16 cellular contexts compared by ENCODE assay signal in the genomic region with DNA sequence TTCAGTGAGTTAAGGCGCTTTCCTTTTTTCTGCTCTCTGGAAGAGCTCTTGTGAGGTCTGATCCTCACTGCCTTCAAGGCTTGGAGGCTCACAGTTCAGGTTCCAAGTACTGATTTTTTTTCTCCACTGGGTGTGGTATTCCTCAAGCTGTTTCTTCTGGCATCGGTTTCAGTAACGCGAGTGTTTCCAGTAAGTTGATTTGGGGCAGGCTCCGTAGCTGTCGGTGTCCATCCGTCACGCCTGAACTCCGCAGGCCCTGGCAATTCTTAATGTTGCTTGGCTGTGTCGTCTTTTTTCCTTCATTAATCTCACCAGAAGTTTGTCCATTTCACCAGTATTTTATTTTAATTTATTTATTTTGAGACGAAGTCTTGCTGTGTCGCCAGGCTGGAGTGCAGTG. TPM values are rescaled to one million over a fixed set of nuclear protein-coding genes. Genes with fewer than 3 reads are reported as not detected.
DNase-seq lines count a peak whose midpoint lies in the region; TF ChIP-seq lines count a peak whose summit lies in the region.
"Had no signal": no experiment of that assay in that cellular context is flagged by ENCODE, and none has a peak within 500 bp of the region (broad histone marks: within the 10 kb centered on the region; RNA-seq: fewer than 3 reads in every experiment).

No MANE protein-coding gene starts in this region.

- H3K9me3 Mint-ChIP-seq in nephron progenitor cell = no peaks in the 10 kb centered on the region
- H3K9me3 Mint-ChIP-seq: CD8-positive, alpha-beta memory T cell; IgD-negative memory B cell had no signal

- H3K4me3 Mint-ChIP-seq in nephron progenitor cell = no peak overlapping the region
- H3K4me3 Mint-ChIP-seq: CD14-positive monocyte; CD8-positive, alpha-beta memory T cell; IgD-negative memory B cell had no signal

- POLR2A ChIA-PET in RWPE1 (lab: Yijun Ruan, JAX; ENCODE audit: low non-redundant PET) = interaction anchor here (0.6 kb wide), 3 partner anchors 11 to 150 kb away, joined by 3 read pairs; no protein-coding TSS in a partner anchor

- TF ChIP-seq CTCF in 22Rv1 (IDR thresholded peaks at IDR 0.05) (no peak), fibroblast of the aortic adventitia (IDR thresholded peaks at IDR 0.05; ENCODE audit: insufficient read depth, low read length) (no peak), nephron progenitor cell (IDR thresholded peaks at IDR 0.05) (no peak), RWPE1 (conservative IDR thresholded peaks at IDR 0.05; ENCODE audit: low read depth) (no peak)

- CTCF ChIA-PET in RWPE1 (lab: Yijun Ruan, JAX) = no interaction called here

- DNase-seq in G401 (ENCODE audit: low spot score) (peak; percentile 21), fibroblast of the aortic adventitia (ENCODE audit: low read depth) (peak; percentile 31), nephron progenitor cell (no peak), RWPE1 (ENCODE audit: low spot score) (no peak), NCI-H82 treated with DMSO at 0.1 percent for 48 hours (lab: John Stamatoyannopoulos, UW; ENCODE audit: unreplicated experiment) (no peak)
- no peak for DNase-seq in activated CD4-positive, alpha-beta T cell treated with anti-CD3 and anti-CD28 coated beads, Interleukin-2, amount 50 U/mL, for 48 hours
- DNase-seq: Caco-2; CD8-positive, alpha-beta memory T cell; DMS79; GM23248; H7 had no signal

- in situ Hi-C loops in G401 (cut with HindIII; ENCODE audit: low sequenced_read_pairs) = no loop called here

- peaks cover 45% of the 10 kb centered on the region for H3K36me3 Mint-ChIP-seq in nephron progenitor cell (ENCODE audit: low read depth)

- peaks cover 34% of the 10 kb centered on the region for H3K4me1 Mint-ChIP-seq in nephron progenitor cell
- H3K4me1 Mint-ChIP-seq: CD14-positive monocyte; CD8-positive, alpha-beta memory T cell had no signal

- peaks cover 33% of the 10 kb centered on the region for H3K27me3 Mint-ChIP-seq in nephron progenitor cell (ENCODE audit: low read depth, poor library complexity)
- H3K27me3 Mint-ChIP-seq: IgD-negative memory B cell had no signal

- H3K27ac ChIP-seq in 22Rv1 (0 out of 2 replicates have a peak overlapping the region, but pooled peaks have one; percentile 12), RWPE1 (no peak overlapping the region; the same call in 1 of the 2 replicates)
- H3K27ac ChIP-seq: GM23248 had no signal

- peak overlapping the region; percentile 90 for H3K27ac Mint-ChIP-seq in nephron progenitor cell
- H3K27ac Mint-ChIP-seq: IgD-negative memory B cell had no signal

- H3K4me3 ChIP-seq in fibroblast of the aortic adventitia (ENCODE audit: low read depth, low read length) = no peak overlapping the region
- H3K4me3 ChIP-seq: GM23248 had no signal

RNA-seq across cellular contexts. Expression of a gene that starts 30.6 kb away (rescaled TPM):
- total RNA-seq in G401 (2014; rRNA removed; shearing (Covaris generic)) = not detected in 2 replicates
- not detected in 2 replicates for total RNA-seq in fibroblast of the aortic adventitia (ENCODE audit: low replicate concordance)
- total RNA-seq: A673; Caco-2; CD8-positive, alpha-beta memory T cell; GM23248; H7; HT1080 had no signal

RNA-seq across cellular contexts. Expression of a gene that starts 38.8 kb away (rescaled TPM):
- 0.17 and 0.43 TPM in 2 replicates for total RNA-seq in G401 (2014; rRNA removed; shearing (Covaris generic))
- total RNA-seq in fibroblast of the aortic adventitia (ENCODE audit: low replicate concordance) = not detected in 2 replicates
- total RNA-seq: A673; Caco-2; CD8-positive, alpha-beta memory T cell; GM23248; HT1080 had no signal

Comparison
In these comparisons a context has a peak if more than half of its experiments do, and no peak if none do; other contexts are left out.
1. DNase-seq: peak in G401 (single experiment) and fibroblast of the aortic adventitia (single experiment); none in nephron progenitor cell (single experiment), RWPE1 (single experiment), activated CD4-positive, alpha-beta T cell treated with anti-CD3 and anti-CD28 coated beads, Interleukin-2, amount 50 U/mL, for 48 hours (0 of 2) and NCI-H82 treated with DMSO at 0.1 percent for 48 hours (single experiment).